27 cellular contexts compared by ENCODE assay signal in genomic region chr17:76938009-76938408, GRCh38.
"Had no signal": no experiment of that assay in that cellular context is flagged by ENCODE, and none has a peak within 500 bp of the region (broad histone marks: within the 10 kb centered on the region; RNA-seq: fewer than 3 reads in every experiment).

No MANE protein-coding gene starts in this region.

- H3K27me3 ChIP-seq: colonic mucosa, left lung had no signal

- H3K4me3 Mint-ChIP-seq: dendritic cell treated with granulocyte-macrophage colony-stimulating factor and Interleukin-4, amounts not matched to agents 40 ng/mL and 50 ng/mL, for 4 days; effector memory CD8-positive, alpha-beta T cell; endodermal cell; mesothelial cell of epicardium had no signal

- H3K4me1 ChIP-seq: colonic mucosa, esophagus squamous epithelium, gastrocnemius medialis, heart right ventricle, left lung, lower lobe of right lung had no signal

- DNase-seq: colonic mucosa; cortex of kidney; effector CD8-positive, alpha-beta T cell; effector memory CD8-positive, alpha-beta T cell; endodermal cell; erythroblast; esophagus squamous epithelium; foreskin fibroblast; foreskin melanocyte; gastrocnemius medialis; glutamatergic neuron; head of caudate nucleus; heart right ventricle; hippocampal formation; left cardiac atrium; left ventricle myocardium superior; lower lobe of right lung; mesenchymal stem cell; mucosa of descending colon had no signal

- H3K36me3 Mint-ChIP-seq: mesothelial cell of epicardium had no signal

- H3K27ac Mint-ChIP-seq: dendritic cell treated with granulocyte-macrophage colony-stimulating factor and Interleukin-4, amounts not matched to agents 40 ng/mL and 50 ng/mL, for 4 days; endodermal cell; mesothelial cell of epicardium had no signal

- ATAC-seq: effector memory CD8-positive, alpha-beta T cell; esophagus mucosa; gastrocnemius medialis; heart right ventricle; left cardiac atrium; left lung; left ventricle myocardium superior; lower lobe of right lung; mucosa of descending colon had no signal

- H3K36me3 ChIP-seq: colonic mucosa, esophagus squamous epithelium, gastrocnemius medialis, heart right ventricle, left lung, lower lobe of right lung had no signal

- H3K27ac ChIP-seq: colonic mucosa, epithelial cell of prostate, esophagus squamous epithelium, gastrocnemius medialis, heart right ventricle, left lung, lower lobe of right lung had no signal

- FAIRE-seq: endometrium, islet of Langerhans, keratinocyte had no signal

- H3K9me3 Mint-ChIP-seq: dendritic cell treated with granulocyte-macrophage colony-stimulating factor and Interleukin-4, amounts not matched to agents 40 ng/mL and 50 ng/mL, for 4 days; effector memory CD8-positive, alpha-beta T cell; endodermal cell; mesothelial cell of epicardium had no signal

- H3K9me3 ChIP-seq: colonic mucosa, esophagus squamous epithelium, gastrocnemius medialis, heart right ventricle, left lung, lower lobe of right lung, mucosa of descending colon had no signal

- H3K4me3 ChIP-seq: colonic mucosa, esophagus squamous epithelium, gastrocnemius medialis, heart right ventricle, left lung, lower lobe of right lung, mucosa of descending colon had no signal
